ENCODE assay signal across 1 cellular context in genomic region chr1:19397217-19397945, GRCh38.
TF ChIP-seq lines count a peak whose summit lies in the region.

No MANE protein-coding gene starts in this region.

TF ChIP-seq in IMR-90, 13 proteins besides CTCF, POLR2A, EP300 and RAD21 (continued from another document):
- no peak for TF ChIP-seq MXI1 (IDR thresholded peaks at IDR 0.05; ENCODE audit: borderline replicate concordance, low read depth, low read length)
- no peak for TF ChIP-seq CHD1 (IDR thresholded peaks at IDR 0.05; ENCODE audit: low read depth, low read length)
- no peak for TF ChIP-seq BHLHE40 (IDR thresholded peaks at IDR 0.05; ENCODE audit: low read depth, low read length)
- TF ChIP-seq FOS (IDR thresholded peaks at IDR 0.05; ENCODE audit: low read depth, low read length) = no peak
